In the genomic region with DNA sequence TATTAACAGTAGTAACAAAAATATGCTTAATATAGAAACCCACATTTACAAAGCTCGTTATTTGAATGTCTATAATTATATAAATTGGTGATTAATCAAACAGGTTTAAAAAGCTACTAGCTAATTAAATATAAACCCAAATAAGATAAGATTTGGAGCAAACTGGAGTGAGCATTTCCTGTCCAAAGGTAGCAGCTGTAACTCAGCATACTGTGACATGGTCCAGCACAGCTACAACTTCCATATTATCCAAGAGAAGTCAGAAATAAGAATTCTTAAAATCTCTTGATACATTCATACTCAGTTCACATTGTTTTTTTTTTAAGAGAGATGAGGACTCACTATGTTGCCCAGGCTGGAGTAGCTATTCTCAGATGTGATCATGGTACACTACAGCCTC, we compare ENCODE assay signal across 29 cellular contexts.
"Had no signal": no experiment of that assay in that cellular context is flagged by ENCODE, and none has a peak within 500 bp of the region (broad histone marks: within the 10 kb centered on the region; RNA-seq: fewer than 3 reads in every experiment).

No MANE protein-coding gene starts in this region.

- ATAC-seq: naive thymus-derived CD4-positive, alpha-beta T cell; natural killer cell; psoas muscle; right cardiac atrium; stimulated activated effector memory CD8-positive, alpha-beta T cell treated with anti-CD3 and anti-CD28 coated beads, Interleukin-12 subunit alpha, Interleukin-12 subunit beta, amount 100 ng/mL, for 72 hours; stimulated activated naive B cell treated with anti-CD40 and anti-IgM and Interleukin-4, amounts not matched to agents 10 μg/mL and 1 μg/mL and 100 μg/mL, for 72 hours had no signal

- H2AFZ ChIP-seq: neural progenitor cell, parathyroid adenoma had no signal

- H3K4me2 ChIP-seq: neural progenitor cell had no signal

- H3K27ac Mint-ChIP-seq: naive thymus-derived CD4-positive, alpha-beta T cell; natural killer cell; nephron; neural progenitor cell; stimulated activated effector memory CD8-positive, alpha-beta T cell treated with anti-CD3 and anti-CD28 coated beads, Interleukin-12 subunit alpha, Interleukin-12 subunit beta, amount 100 ng/mL, for 72 hours; stimulated activated naive B cell treated with anti-CD40 and anti-IgM and Interleukin-4, amounts not matched to agents 10 μg/mL and 1 μg/mL and 100 μg/mL, for 72 hours; stimulated activated naive CD8-positive, alpha-beta T cell treated with anti-CD3 and anti-CD28 coated beads, Interleukin-15, Interleukin-2, amounts not matched to agents 100 ng/mL and 50 ng/mL, for 24 hours had no signal

- H3K27me3 ChIP-seq: neural progenitor cell, neutrophil, right lobe of liver, sigmoid colon, suprapubic skin, testis, tibial nerve, upper lobe of left lung, vagina had no signal

- H3K4me3 ChIP-seq: neural progenitor cell, psoas muscle, right lobe of liver, sigmoid colon, suprapubic skin, testis, tibial nerve, upper lobe of left lung, vagina had no signal

- H3K9me3 Mint-ChIP-seq: naive thymus-derived CD4-positive, alpha-beta T cell; natural killer cell; nephron; neural progenitor cell; stimulated activated effector memory CD8-positive, alpha-beta T cell treated with anti-CD3 and anti-CD28 coated beads, Interleukin-12 subunit alpha, Interleukin-12 subunit beta, amount 100 ng/mL, for 72 hours; stimulated activated naive B cell treated with anti-CD40 and anti-IgM and Interleukin-4, amounts not matched to agents 10 μg/mL and 1 μg/mL and 100 μg/mL, for 72 hours; stimulated activated naive CD8-positive, alpha-beta T cell treated with anti-CD3 and anti-CD28 coated beads, Interleukin-15, Interleukin-2, amounts not matched to agents 100 ng/mL and 50 ng/mL, for 24 hours had no signal

- H3K4me1 ChIP-seq: neural progenitor cell, parathyroid adenoma, psoas muscle, right lobe of liver, sigmoid colon, testis, tibial nerve, vagina had no signal

- DNase-seq: naive thymus-derived CD4-positive, alpha-beta T cell; natural killer cell; nucleus accumbens; posterior cingulate gyrus; psoas muscle; right cardiac atrium; right lobe of liver; sigmoid colon; small intestine; stimulated activated CD4-positive, alpha-beta T cell treated with anti-CD3 and anti-CD28 coated beads, Interleukin-15, amount 100 ng/mL, for 24 hours; stimulated activated CD4-positive, alpha-beta T cell treated with anti-CD3 and anti-CD28 coated beads, Interleukin-2, amount 100 ng/mL, for 24 hours; stimulated activated CD4-positive, alpha-beta T cell treated with anti-CD3 and anti-CD28 coated beads, Interleukin-2, amount 100 ng/mL, for 48 hours; stimulated activated CD4-positive, alpha-beta T cell treated with anti-CD3 and anti-CD28 coated beads, Interleukin-4, amount 100 ng/mL, for 24 hours; stimulated activated naive B cell treated with anti-CD40 and anti-IgM and Interleukin-4, amounts not matched to agents 10 μg/mL and 1 μg/mL and 100 μg/mL, for 72 hours; stimulated activated naive CD4-positive, alpha-beta T cell treated with Interleukin-2 at 50 U/mL for 16 hours; substantia nigra; testis; trophoblast cell; upper lobe of left lung had no signal

- H3K27ac ChIP-seq: neural progenitor cell, neutrophil, parathyroid adenoma, psoas muscle, right lobe of liver, sigmoid colon, suprapubic skin, testis, tibial nerve, upper lobe of left lung, vagina had no signal

- H3K27me3 Mint-ChIP-seq: naive thymus-derived CD4-positive, alpha-beta T cell; progenitor cell of endocrine pancreas; stimulated activated naive B cell treated with anti-CD40 and anti-IgM and Interleukin-4, amounts not matched to agents 10 μg/mL and 1 μg/mL and 100 μg/mL, for 72 hours; stimulated activated naive CD8-positive, alpha-beta T cell treated with anti-CD3 and anti-CD28 coated beads, Interleukin-15, Interleukin-2, amounts not matched to agents 100 ng/mL and 50 ng/mL, for 24 hours had no signal

- H3K4me3 Mint-ChIP-seq: naive thymus-derived CD4-positive, alpha-beta T cell; natural killer cell; nephron; neural progenitor cell; stimulated activated effector memory CD8-positive, alpha-beta T cell treated with anti-CD3 and anti-CD28 coated beads, Interleukin-12 subunit alpha, Interleukin-12 subunit beta, amount 100 ng/mL, for 72 hours; stimulated activated naive B cell treated with anti-CD40 and anti-IgM and Interleukin-4, amounts not matched to agents 10 μg/mL and 1 μg/mL and 100 μg/mL, for 72 hours; stimulated activated naive CD8-positive, alpha-beta T cell treated with anti-CD3 and anti-CD28 coated beads, Interleukin-15, Interleukin-2, amounts not matched to agents 100 ng/mL and 50 ng/mL, for 24 hours had no signal

- H3K9me3 ChIP-seq: neutrophil, psoas muscle, right lobe of liver, sigmoid colon, suprapubic skin, testis, tibial nerve, upper lobe of left lung, vagina had no signal

- H3K9ac ChIP-seq: neural progenitor cell, parathyroid adenoma had no signal

- H3K4me1 Mint-ChIP-seq: nephron, neural progenitor cell had no signal
